Comparison of ENCODE assay signal across 1 cellular context in the genomic region with DNA sequence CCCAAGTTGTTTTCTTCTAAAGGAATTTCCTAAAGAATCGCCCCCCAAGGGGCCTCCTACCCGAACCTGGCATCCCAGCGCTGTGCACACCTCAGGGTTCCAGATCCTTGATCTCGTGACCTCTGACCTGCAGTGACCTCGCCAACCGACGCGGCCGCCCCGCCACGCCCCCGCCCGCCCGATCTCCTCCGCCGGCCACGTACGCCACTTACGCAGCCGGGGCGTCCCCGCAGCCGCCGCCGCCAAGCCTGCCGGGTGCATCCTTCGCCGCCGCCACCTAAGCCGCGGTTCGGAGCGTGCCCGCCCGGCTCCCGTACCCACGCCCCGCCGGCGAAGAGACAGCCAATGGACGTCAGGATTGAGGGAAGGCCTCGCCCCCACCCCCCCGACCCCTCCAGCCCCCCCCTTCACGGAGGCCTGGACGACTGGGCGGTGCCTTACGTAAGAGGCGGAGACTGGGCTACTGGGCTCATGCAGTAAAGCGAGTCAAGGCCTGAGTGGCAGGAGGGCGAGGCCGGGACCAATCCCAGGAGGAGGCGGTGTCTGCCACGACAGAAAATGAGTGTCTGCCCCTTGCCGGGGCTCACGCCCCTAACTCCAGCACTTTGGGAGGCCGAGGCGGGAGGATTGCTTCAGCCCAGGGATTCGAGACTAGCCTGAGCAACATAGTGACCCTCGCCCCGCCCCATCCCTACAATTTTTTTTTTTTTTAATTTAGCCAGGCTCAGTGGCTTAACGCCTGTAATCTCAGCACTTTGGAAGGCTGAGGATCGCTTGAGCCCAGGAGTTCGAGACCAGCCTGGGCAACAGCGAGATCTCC.
A peak's percentile ranks its signal among the peaks of the same experiment; 100 is the strongest.
TF ChIP-seq lines count a peak whose summit lies in the region.

Gene YIF1B (minus strand): TSS at position 291 of the 820 bp plus-strand sequence. CDS start 30 bp downstream, at position 261.

TF ChIP-seq in HEK293, 187 proteins besides CTCF, POLR2A, EP300 and RAD21 (continued from another document):
- TF ChIP-seq IKZF3 (tag by site-specific recombination; IDR thresholded peaks at IDR 0.05) (no peak), ZNF2 (tag by site-specific recombination; IDR thresholded peaks at IDR 0.05) (0 out of 2 replicates have a peak, but pooled peaks have one; percentile 63), ZNF600 (tag by site-specific recombination; IDR thresholded peaks at IDR 0.05) (no peak), MZF1 (tag by site-specific recombination; IDR thresholded peaks at IDR 0.05; ENCODE audit: borderline replicate concordance) (0 out of 2 replicates have a peak, but pooled peaks have one; percentile 41), ZSCAN23 (tag by site-specific recombination; IDR thresholded peaks at IDR 0.05) (0 out of 2 replicates have a peak, but pooled peaks have one; percentile 38), ZNF354C (tag by site-specific recombination; IDR thresholded peaks at IDR 0.05; ENCODE audit: borderline replicate concordance, low read depth) (no peak), ZNF16 (tag by site-specific recombination; IDR thresholded peaks at IDR 0.05; ENCODE audit: low read depth) (no peak)
- TF ChIP-seq, protein P1, sequence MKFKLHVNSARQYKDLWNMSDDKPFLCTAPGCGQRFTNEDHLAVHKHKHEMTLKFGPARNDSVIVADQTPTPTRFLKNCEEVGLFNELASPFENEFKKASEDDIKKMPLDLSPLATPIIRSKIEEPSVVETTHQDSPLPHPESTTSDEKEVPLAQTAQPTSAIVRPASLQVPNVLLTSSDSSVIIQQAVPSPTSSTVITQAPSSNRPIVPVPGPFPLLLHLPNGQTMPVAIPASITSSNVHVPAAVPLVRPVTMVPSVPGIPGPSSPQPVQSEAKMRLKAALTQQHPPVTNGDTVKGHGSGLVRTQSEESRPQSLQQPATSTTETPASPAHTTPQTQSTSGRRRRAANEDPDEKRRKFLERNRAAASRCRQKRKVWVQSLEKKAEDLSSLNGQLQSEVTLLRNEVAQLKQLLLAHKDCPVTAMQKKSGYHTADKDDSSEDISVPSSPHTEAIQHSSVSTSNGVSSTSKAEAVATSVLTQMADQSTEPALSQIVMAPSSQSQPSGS (tag by site-specific recombination; IDR thresholded peaks at IDR 0.05; ENCODE audit: low read depth): no peak
- TF ChIP-seq, protein P2, sequence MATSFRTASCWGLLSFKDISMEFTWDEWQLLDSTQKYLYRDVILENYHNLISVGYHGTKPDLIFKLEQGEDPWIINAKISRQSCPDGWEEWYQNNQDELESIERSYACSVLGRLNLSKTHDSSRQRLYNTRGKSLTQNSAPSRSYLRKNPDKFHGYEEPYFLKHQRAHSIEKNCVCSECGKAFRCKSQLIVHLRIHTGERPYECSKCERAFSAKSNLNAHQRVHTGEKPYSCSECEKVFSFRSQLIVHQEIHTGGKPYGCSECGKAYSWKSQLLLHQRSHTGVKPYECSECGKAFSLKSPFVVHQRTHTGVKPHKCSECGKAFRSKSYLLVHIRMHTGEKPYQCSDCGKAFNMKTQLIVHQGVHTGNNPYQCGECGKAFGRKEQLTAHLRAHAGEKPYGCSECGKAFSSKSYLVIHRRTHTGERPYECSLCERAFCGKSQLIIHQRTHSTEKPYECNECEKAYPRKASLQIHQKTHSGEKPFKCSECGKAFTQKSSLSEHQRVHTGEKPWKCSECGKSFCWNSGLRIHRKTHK (tag by site-specific recombination; IDR thresholded peaks at IDR 0.05): no peak
